1 cellular context compared by ENCODE assay signal in the genomic region with DNA sequence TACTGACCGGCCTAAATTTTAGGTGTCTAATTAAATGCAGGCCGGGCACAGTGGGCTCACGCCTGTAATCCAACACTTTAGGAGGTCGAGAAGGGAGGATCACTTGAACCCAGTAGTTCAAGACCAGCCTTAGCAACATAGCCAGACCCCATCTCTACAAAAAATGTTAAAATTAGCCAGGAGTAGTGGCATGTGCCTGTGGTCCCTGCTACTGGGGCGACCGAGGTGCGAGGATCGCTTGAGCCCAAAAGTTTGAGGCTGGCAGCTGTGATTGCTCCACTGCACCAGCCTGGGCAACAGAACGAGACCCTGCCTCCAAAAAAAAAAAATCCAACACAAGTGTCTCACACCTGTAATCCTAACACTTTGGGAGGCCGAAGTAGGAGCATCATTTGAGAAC.
TF ChIP-seq lines count a peak whose summit lies in the region.

No MANE protein-coding gene starts in this region.

TF ChIP-seq in HEK293, 187 proteins besides CTCF, POLR2A, EP300 and RAD21 (continued from another document):
- no peak for TF ChIP-seq ZNF76 (tag by site-specific recombination; IDR thresholded peaks at IDR 0.05; ENCODE audit: borderline replicate concordance, low read depth)
- no peak for TF ChIP-seq ZNF670 (tag by site-specific recombination; IDR thresholded peaks at IDR 0.05; ENCODE audit: low read depth)
- no peak for TF ChIP-seq ZNF785 (tag by site-specific recombination; IDR thresholded peaks at IDR 0.05)
- peak; percentile 20 for TF ChIP-seq ZNF335 (tag by site-specific recombination; conservative IDR thresholded peaks at IDR 0.05)
- TF ChIP-seq ZNF600 (tag by site-specific recombination; IDR thresholded peaks at IDR 0.05) = no peak
- no peak for TF ChIP-seq ZNF391 (tag by site-specific recombination; IDR thresholded peaks at IDR 0.05; ENCODE audit: borderline replicate concordance, low read depth)
- TF ChIP-seq ZNF747 (tag by site-specific recombination; IDR thresholded peaks at IDR 0.05) = no peak
- no peak for TF ChIP-seq TRIM28 (IDR thresholded peaks at IDR 0.05; ENCODE audit: borderline replicate concordance, low read length)
- TF ChIP-seq ZNF423 (tag by site-specific recombination; IDR thresholded peaks at IDR 0.05) = no peak
- TF ChIP-seq ZNF248 (tag by site-specific recombination; IDR thresholded peaks at IDR 0.05) = no peak
- no peak for TF ChIP-seq ZNF623 (tag by site-specific recombination; IDR thresholded peaks at IDR 0.05)
